ENCODE assay signal across 21 cellular contexts in genomic region chr4:11263208-11263607, GRCh38.
"Had no signal": no experiment of that assay in that cellular context is flagged by ENCODE, and none has a peak within 500 bp of the region (broad histone marks: within the 10 kb centered on the region; RNA-seq: fewer than 3 reads in every experiment).

No MANE protein-coding gene starts in this region.

- H3K4me1 ChIP-seq: gastroesophageal sphincter, left lung, pancreas, psoas muscle, right atrium auricular region had no signal

- H3K4me3 ChIP-seq: coronary artery, gastroesophageal sphincter, left lung, pancreas, psoas muscle, right atrium auricular region had no signal

- ATAC-seq: gastroesophageal sphincter; left lung; natural killer cell treated with Interleukin-12 subunit alpha and Interleukin-12 subunit beta and Interleukin-15 and Interleukin-18, amount 100 ng/mL, for 72 hours; pancreas; psoas muscle; T-helper 17 cell had no signal

- DNase-seq: activated CD4-positive, alpha-beta T cell treated with anti-CD3 and anti-CD28 coated beads for 4 hours; activated CD4-positive, alpha-beta T cell treated with anti-CD3 and anti-CD28 coated beads, Interleukin-2, amount 50 U/mL, for 48 hours; activated CD4-positive, CD25-positive, alpha-beta regulatory T cell; activated naive CD4-positive, alpha-beta T cell treated with Interleukin-2 at 50 U/mL for 16 hours; activated naive CD8-positive, alpha-beta T cell treated with anti-CD3 and anti-CD28 coated beads for 36 hours; activated T-cell treated with anti-CD3 and anti-CD28 coated beads, Interleukin-2, amount 50 U/mL, for 48 hours; cerebellar nuclear complex; head of caudate nucleus; hypothalamus; left lung; pancreas; psoas muscle; stimulated activated CD4-positive, alpha-beta T cell treated with anti-CD3 and anti-CD28 coated beads, Interleukin-4, amount 100 ng/mL, for 24 hours; stimulated activated naive CD4-positive, alpha-beta T cell treated with Interleukin-2 at 50 U/mL for 16 hours; T-helper 17 cell had no signal

- H3K27ac ChIP-seq: coronary artery, epithelial cell of prostate, gastroesophageal sphincter, left lung, neutrophil, pancreas, psoas muscle, right atrium auricular region had no signal

- H3K36me3 ChIP-seq: gastroesophageal sphincter, left lung, neutrophil, pancreas, right atrium auricular region had no signal

- H3K27me3 ChIP-seq: gastroesophageal sphincter, left lung, neutrophil, pancreas, right atrium auricular region had no signal

- H3K9me3 ChIP-seq: neutrophil, pancreas, psoas muscle had no signal
